In the genomic region with DNA sequence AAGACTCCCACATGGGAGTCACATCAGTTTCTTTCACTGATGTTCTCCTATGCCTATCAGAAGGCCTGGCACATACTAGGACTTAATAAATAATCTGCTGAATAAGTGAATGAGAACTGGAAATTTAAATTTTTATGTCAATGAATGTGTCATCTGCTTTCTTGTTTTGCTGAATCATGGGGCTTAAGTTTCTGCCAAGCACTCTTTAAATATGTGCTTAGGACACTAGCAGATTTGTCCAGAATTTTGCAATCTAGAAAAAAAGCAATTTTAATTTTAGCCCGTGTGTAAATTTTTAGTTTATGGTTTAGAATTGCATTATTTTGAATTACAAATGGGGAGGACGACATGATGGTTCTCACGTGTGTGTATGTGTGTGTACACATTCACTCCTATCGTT, we compare ENCODE assay signal across 12 cellular contexts.
A peak's percentile ranks its signal among the peaks of the same experiment; 100 is the strongest.
DNase-seq lines count a peak whose midpoint lies in the region; ATAC-seq and TF ChIP-seq lines count a peak whose summit lies in the region.
"Had no signal": no experiment of that assay in that cellular context is flagged by ENCODE, and none has a peak within 500 bp of the region (broad histone marks: within the 10 kb centered on the region; RNA-seq: fewer than 3 reads in every experiment).

No MANE protein-coding gene starts in this region.

- no peaks in the 10 kb centered on the region for H3K9me2 ChIP-seq in PC-3 (replicated peaks; ENCODE audit: low read length)

- intact Hi-C loops in PC-3 (cut with micrococcal nuclease) (no loop called here), left lung (cut with DNase I) (no loop called here), CD14-positive monocyte (cut with micrococcal nuclease) (no loop called here)

- no peaks in the 10 kb centered on the region for H3K4me1 ChIP-seq in PC-3 (ENCODE audit: insufficient read depth, low read length)
- no peaks in the 10 kb centered on the region for H3K4me1 ChIP-seq in left lung

- H3K79me2 ChIP-seq in PC-3 (ENCODE audit: low read length), result no peaks in the 10 kb centered on the region

- H2AFZ ChIP-seq in PC-3 (ENCODE audit: low read length), result peak overlapping the region; percentile 19; the same call in 1 of the 2 replicates

- CTCF ChIA-PET in PC-3 (lab: Charles Lee), result no interaction called here

- no peaks in the 10 kb centered on the region for H4K20me1 ChIP-seq in PC-3 (ENCODE audit: low read length)

- POLR2A ChIA-PET in PC-3 (lab: Charles Lee; ENCODE audit: unreplicated experiment), result no interaction called here

- no peaks in the 10 kb centered on the region for H3K4me1 Mint-ChIP-seq in CD14-positive monocyte
- H3K4me1 Mint-ChIP-seq: activated naive CD8-positive, alpha-beta T cell treated with anti-CD3 and anti-CD28 coated beads, Interleukin-2, amount 10 ng/mL, durations not matched to agents 7 days and 5 days had no signal

- H3K4me3 ChIP-seq in PC-3 (ENCODE audit: low read length) (no peak overlapping the region), choroid plexus epithelial cell (ENCODE audit: low read depth, low read length) (no peak overlapping the region), left lung (no peak overlapping the region)

- no peak overlapping the region for H3K4me2 ChIP-seq in PC-3 (ENCODE audit: low read length)

- no peak for ATAC-seq in PC-3
- no peak for ATAC-seq in left lung

- H3K9me3 ChIP-seq in PC-3 (ENCODE audit: low read length) (0 out of 2 replicates have a peak, but pooled peaks cover 4% of the 10 kb centered on the region), left lung (peaks cover 0 to 16% of the 10 kb centered on the region in 2 donors)

- H3K36me3 Mint-ChIP-seq in CD14-positive monocyte, result no peaks in the 10 kb centered on the region
- H3K36me3 Mint-ChIP-seq: activated naive CD8-positive, alpha-beta T cell treated with anti-CD3 and anti-CD28 coated beads, Interleukin-2, amount 10 ng/mL, durations not matched to agents 7 days and 5 days had no signal

- no peaks in the 10 kb centered on the region for H3F3A ChIP-seq in PC-3 (ENCODE audit: low read length, unreplicated experiment)

- DNase-seq in PC-3 (no peak), choroid plexus epithelial cell (ENCODE audit: low read depth) (peak; percentile 60), left lung (no peak), KG1 (lab: John Stamatoyannopoulos, UW) (no peak), CD14-positive monocyte (ENCODE audit: low spot score) (no peak), SHP77 treated with DMSO at 0.1 percent for 48 hours (lab: John Stamatoyannopoulos, UW) (no peak)
- DNase-seq: activated naive CD8-positive, alpha-beta T cell treated with anti-CD3 and anti-CD28 coated beads, Interleukin-2, amount 10 ng/mL, durations not matched to agents 7 days and 5 days; kidney; stimulated activated CD4-positive, alpha-beta T cell treated with anti-CD3 and anti-CD28 coated beads, Interleukin-2, amount 100 ng/mL, for 24 hours; stimulated activated naive CD4-positive, alpha-beta T cell; T-helper 9 cell had no signal

- H3K9ac ChIP-seq in PC-3 (ENCODE audit: low read length), result no peak overlapping the region

- H3K27me3 ChIP-seq in PC-3 (ENCODE audit: low read length) (no peaks in the 10 kb centered on the region), left lung (no peaks in the 10 kb centered on the region)

- H3K27ac Mint-ChIP-seq in CD14-positive monocyte, result no peak overlapping the region
- H3K27ac Mint-ChIP-seq: activated naive CD8-positive, alpha-beta T cell treated with anti-CD3 and anti-CD28 coated beads, Interleukin-2, amount 10 ng/mL, durations not matched to agents 7 days and 5 days had no signal

- H3K36me3 ChIP-seq in PC-3 (ENCODE audit: low read depth, low read length) (no peaks in the 10 kb centered on the region), left lung (no peaks in the 10 kb centered on the region)

- TF ChIP-seq CTCF in PC-3 (conservative IDR thresholded peaks at IDR 0.05; ENCODE audit: low read depth, low read length), result no peak
- no peak for TF ChIP-seq CTCF in choroid plexus epithelial cell (conservative IDR thresholded peaks at IDR 0.05; ENCODE audit: low read depth, low read length)
- TF ChIP-seq CTCF in left lung (IDR thresholded peaks at IDR 0.05), result no peak
- no peak for TF ChIP-seq CTCF in CD14-positive monocyte (IDR thresholded peaks at IDR 0.05)

- H3K9me3 Mint-ChIP-seq in CD14-positive monocyte, result peaks cover 0 to 9% (median 6%) of the 10 kb centered on the region in 7 donors

- no peak overlapping the region for H3K27ac ChIP-seq in PC-3 (ENCODE audit: low read length)
- peak overlapping the region; percentile 60 to 77 for H3K27ac ChIP-seq in left lung
- peak overlapping the region; percentile 97 for H3K27ac ChIP-seq in temporal lobe (ENCODE audit: low read depth, low read length)

- BruUV-seq in PC-3 (replicated peaks; lab: Mats Ljungman, UMichigan), result no TSS peak

- H3K27me3 Mint-ChIP-seq in CD14-positive monocyte (ENCODE audit: low read depth in 3 of 3), result peaks cover 0 to 2% (median 0%) of the 10 kb centered on the region in 3 donors
- H3K27me3 Mint-ChIP-seq: activated naive CD8-positive, alpha-beta T cell treated with anti-CD3 and anti-CD28 coated beads, Interleukin-2, amount 10 ng/mL, durations not matched to agents 7 days and 5 days had no signal

- H3K4me3 Mint-ChIP-seq in CD14-positive monocyte, result no peak overlapping the region
- H3K4me3 Mint-ChIP-seq: activated naive CD8-positive, alpha-beta T cell treated with anti-CD3 and anti-CD28 coated beads, Interleukin-2, amount 10 ng/mL, durations not matched to agents 7 days and 5 days had no signal
